Comparison of ENCODE assay signal across 1 cellular context in genomic region chr13:49371943-49372636, GRCh38.
TF ChIP-seq lines count a peak whose summit lies in the region.

No MANE protein-coding gene starts in this region.

TF ChIP-seq in HEK293, 187 proteins besides CTCF, POLR2A, EP300 and RAD21 (continued from another document and continues in another):
- TF ChIP-seq ZSCAN5A (tag by site-specific recombination; IDR thresholded peaks at IDR 0.05): no peak
- TF ChIP-seq, protein P1, sequence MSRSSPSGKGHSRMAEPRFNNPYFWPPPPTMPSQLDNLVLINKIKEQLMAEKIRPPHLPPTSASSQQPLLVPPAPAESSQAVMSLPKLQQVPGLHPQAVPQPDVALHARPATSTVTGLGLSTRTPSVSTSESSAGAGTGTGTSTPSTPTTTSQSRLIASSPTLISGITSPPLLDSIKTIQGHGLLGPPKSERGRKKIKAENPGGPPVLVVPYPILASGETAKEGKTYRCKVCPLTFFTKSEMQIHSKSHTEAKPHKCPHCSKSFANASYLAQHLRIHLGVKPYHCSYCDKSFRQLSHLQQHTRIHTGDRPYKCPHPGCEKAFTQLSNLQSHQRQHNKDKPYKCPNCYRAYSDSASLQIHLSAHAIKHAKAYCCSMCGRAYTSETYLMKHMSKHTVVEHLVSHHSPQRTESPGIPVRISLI (tag by site-specific recombination; IDR thresholded peaks at IDR 0.05): no peak
- no peak for TF ChIP-seq ZNF664 (tag by site-specific recombination; IDR thresholded peaks at IDR 0.05)
- no peak for TF ChIP-seq GLI4 (tag by site-specific recombination; IDR thresholded peaks at IDR 0.05)
- TF ChIP-seq ZNF623 (tag by site-specific recombination; IDR thresholded peaks at IDR 0.05): no peak
- no peak for TF ChIP-seq HOXC10 (CRISPR knock-in tag; IDR thresholded peaks at IDR 0.05)
- TF ChIP-seq ZNF549 (tag by site-specific recombination; IDR thresholded peaks at IDR 0.05): no peak
- no peak for TF ChIP-seq ZFP37 (tag by site-specific recombination; IDR thresholded peaks at IDR 0.05)
- TF ChIP-seq ZSCAN30 (tag by site-specific recombination; IDR thresholded peaks at IDR 0.05): peak; percentile 8; the same call in 1 of the 2 replicates
- TF ChIP-seq, protein P2, sequence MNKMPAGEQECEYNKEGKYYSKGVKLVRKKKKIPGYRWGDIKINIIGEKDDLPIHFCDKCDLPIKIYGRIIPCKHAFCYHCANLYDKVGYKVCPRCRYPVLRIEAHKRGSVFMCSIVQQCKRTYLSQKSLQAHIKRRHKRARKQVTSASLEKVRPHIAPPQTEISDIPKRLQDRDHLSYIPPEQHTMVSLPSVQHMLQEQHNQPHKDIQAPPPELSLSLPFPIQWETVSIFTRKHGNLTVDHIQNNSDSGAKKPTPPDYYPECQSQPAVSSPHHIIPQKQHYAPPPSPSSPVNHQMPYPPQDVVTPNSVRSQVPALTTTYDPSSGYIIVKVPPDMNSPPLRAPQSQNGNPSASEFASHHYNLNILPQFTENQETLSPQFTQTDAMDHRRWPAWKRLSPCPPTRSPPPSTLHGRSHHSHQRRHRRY (tag by site-specific recombination; IDR thresholded peaks at IDR 0.05): no peak
- peak; percentile 38; the same call in 1 of the 2 replicates for TF ChIP-seq ZBTB8A (tag by site-specific recombination; IDR thresholded peaks at IDR 0.05)
- TF ChIP-seq ZNF292 (tag by site-specific recombination; IDR thresholded peaks at IDR 0.05; ENCODE audit: borderline replicate concordance, low read depth): no peak
- TF ChIP-seq MZF1 (tag by site-specific recombination; IDR thresholded peaks at IDR 0.05; ENCODE audit: borderline replicate concordance): no peak
- TF ChIP-seq, protein P3, sequence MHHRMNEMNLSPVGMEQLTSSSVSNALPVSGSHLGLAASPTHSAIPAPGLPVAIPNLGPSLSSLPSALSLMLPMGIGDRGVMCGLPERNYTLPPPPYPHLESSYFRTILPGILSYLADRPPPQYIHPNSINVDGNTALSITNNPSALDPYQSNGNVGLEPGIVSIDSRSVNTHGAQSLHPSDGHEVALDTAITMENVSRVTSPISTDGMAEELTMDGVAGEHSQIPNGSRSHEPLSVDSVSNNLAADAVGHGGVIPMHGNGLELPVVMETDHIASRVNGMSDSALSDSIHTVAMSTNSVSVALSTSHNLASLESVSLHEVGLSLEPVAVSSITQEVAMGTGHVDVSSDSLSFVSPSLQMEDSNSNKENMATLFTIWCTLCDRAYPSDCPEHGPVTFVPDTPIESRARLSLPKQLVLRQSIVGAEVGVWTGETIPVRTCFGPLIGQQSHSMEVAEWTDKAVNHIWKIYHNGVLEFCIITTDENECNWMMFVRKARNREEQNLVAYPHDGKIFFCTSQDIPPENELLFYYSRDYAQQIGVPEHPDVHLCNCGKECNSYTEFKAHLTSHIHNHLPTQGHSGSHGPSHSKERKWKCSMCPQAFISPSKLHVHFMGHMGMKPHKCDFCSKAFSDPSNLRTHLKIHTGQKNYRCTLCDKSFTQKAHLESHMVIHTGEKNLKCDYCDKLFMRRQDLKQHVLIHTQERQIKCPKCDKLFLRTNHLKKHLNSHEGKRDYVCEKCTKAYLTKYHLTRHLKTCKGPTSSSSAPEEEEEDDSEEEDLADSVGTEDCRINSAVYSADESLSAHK (tag by site-specific recombination; IDR thresholded peaks at IDR 0.05): no peak
- no peak for TF ChIP-seq ZNF146 (tag by site-specific recombination; IDR thresholded peaks at IDR 0.05)
- no peak for TF ChIP-seq ZNF530 (tag by site-specific recombination; IDR thresholded peaks at IDR 0.05; ENCODE audit: low read depth)
- no peak for TF ChIP-seq ZNF404 (tag by site-specific recombination; IDR thresholded peaks at IDR 0.05)
- TF ChIP-seq TCF7L2 (IDR thresholded peaks at IDR 0.05; ENCODE audit: borderline replicate concordance, low read depth, low read length): peak; percentile 47
- TF ChIP-seq IKZF3 (tag by site-specific recombination; IDR thresholded peaks at IDR 0.05): no peak
- TF ChIP-seq ZNF341 (tag by site-specific recombination; IDR thresholded peaks at IDR 0.05; ENCODE audit: low read depth): no peak
- no peak for TF ChIP-seq ZNF629 (tag by site-specific recombination; IDR thresholded peaks at IDR 0.05)
- no peak for TF ChIP-seq ZNF555 (tag by site-specific recombination; conservative IDR thresholded peaks at IDR 0.05)
- no peak for TF ChIP-seq HOXA7 (CRISPR knock-in tag; IDR thresholded peaks at IDR 0.05; ENCODE audit: borderline replicate concordance)
- no peak for TF ChIP-seq GLIS1 (tag by site-specific recombination; IDR thresholded peaks at IDR 0.05)
- TF ChIP-seq, protein P4, sequence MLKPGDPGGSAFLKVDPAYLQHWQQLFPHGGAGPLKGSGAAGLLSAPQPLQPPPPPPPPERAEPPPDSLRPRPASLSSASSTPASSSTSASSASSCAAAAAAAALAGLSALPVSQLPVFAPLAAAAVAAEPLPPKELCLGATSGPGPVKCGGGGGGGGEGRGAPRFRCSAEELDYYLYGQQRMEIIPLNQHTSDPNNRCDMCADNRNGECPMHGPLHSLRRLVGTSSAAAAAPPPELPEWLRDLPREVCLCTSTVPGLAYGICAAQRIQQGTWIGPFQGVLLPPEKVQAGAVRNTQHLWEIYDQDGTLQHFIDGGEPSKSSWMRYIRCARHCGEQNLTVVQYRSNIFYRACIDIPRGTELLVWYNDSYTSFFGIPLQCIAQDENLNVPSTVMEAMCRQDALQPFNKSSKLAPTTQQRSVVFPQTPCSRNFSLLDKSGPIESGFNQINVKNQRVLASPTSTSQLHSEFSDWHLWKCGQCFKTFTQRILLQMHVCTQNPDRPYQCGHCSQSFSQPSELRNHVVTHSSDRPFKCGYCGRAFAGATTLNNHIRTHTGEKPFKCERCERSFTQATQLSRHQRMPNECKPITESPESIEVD (tag by site-specific recombination; IDR thresholded peaks at IDR 0.05): peak; percentile 53; the same call in 1 of the 2 replicates
- TF ChIP-seq, protein P5, sequence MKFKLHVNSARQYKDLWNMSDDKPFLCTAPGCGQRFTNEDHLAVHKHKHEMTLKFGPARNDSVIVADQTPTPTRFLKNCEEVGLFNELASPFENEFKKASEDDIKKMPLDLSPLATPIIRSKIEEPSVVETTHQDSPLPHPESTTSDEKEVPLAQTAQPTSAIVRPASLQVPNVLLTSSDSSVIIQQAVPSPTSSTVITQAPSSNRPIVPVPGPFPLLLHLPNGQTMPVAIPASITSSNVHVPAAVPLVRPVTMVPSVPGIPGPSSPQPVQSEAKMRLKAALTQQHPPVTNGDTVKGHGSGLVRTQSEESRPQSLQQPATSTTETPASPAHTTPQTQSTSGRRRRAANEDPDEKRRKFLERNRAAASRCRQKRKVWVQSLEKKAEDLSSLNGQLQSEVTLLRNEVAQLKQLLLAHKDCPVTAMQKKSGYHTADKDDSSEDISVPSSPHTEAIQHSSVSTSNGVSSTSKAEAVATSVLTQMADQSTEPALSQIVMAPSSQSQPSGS (tag by site-specific recombination; IDR thresholded peaks at IDR 0.05; ENCODE audit: low read depth): no peak
- TF ChIP-seq ZNF830 (tag by site-specific recombination; IDR thresholded peaks at IDR 0.05; ENCODE audit: low read depth): no peak
- TF ChIP-seq ZNF501 (tag by site-specific recombination; IDR thresholded peaks at IDR 0.05): no peak
- TF ChIP-seq, protein P6, sequence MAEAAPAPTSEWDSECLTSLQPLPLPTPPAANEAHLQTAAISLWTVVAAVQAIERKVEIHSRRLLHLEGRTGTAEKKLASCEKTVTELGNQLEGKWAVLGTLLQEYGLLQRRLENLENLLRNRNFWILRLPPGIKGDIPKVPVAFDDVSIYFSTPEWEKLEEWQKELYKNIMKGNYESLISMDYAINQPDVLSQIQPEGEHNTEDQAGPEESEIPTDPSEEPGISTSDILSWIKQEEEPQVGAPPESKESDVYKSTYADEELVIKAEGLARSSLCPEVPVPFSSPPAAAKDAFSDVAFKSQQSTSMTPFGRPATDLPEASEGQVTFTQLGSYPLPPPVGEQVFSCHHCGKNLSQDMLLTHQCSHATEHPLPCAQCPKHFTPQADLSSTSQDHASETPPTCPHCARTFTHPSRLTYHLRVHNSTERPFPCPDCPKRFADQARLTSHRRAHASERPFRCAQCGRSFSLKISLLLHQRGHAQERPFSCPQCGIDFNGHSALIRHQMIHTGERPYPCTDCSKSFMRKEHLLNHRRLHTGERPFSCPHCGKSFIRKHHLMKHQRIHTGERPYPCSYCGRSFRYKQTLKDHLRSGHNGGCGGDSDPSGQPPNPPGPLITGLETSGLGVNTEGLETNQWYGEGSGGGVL (tag by site-specific recombination; IDR thresholded peaks at IDR 0.05): no peak
- TF ChIP-seq, protein P7, sequence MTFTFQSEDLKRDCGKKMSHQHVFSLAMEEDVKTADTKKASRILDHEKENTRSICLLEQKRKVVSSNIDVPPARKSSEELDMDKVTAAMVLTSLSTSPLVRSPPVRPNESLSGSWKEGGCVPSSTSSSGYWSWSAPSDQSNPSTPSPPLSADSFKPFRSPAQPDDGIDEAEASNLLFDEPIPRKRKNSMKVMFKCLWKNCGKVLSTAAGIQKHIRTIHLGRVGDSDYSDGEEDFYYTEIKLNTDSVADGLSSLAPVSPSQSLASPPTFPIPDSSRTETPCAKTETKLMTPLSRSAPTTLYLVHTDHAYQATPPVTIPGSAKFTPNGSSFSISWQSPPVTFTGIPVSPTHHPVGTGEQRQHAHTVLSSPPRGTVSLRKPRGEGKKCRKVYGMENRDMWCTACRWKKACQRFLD (tag by site-specific recombination; IDR thresholded peaks at IDR 0.05): no peak
- TF ChIP-seq ZNF169 (tag by site-specific recombination; IDR thresholded peaks at IDR 0.05): no peak
- no peak for TF ChIP-seq ZNF157 (tag by site-specific recombination; IDR thresholded peaks at IDR 0.05)
- TF ChIP-seq ZNF518A (tag by site-specific recombination; conservative IDR thresholded peaks at IDR 0.05; ENCODE audit: low read depth): no peak
- no peak for TF ChIP-seq KLF7 (tag by site-specific recombination; IDR thresholded peaks at IDR 0.05; ENCODE audit: borderline replicate concordance)
- TF ChIP-seq ZNF48 (tag by site-specific recombination; IDR thresholded peaks at IDR 0.05): no peak
- no peak for TF ChIP-seq ZNF16 (tag by site-specific recombination; IDR thresholded peaks at IDR 0.05; ENCODE audit: low read depth)
- TF ChIP-seq HIC1 (tag by site-specific recombination; IDR thresholded peaks at IDR 0.05): peak; percentile 68
- TF ChIP-seq ZNF155 (tag by site-specific recombination; IDR thresholded peaks at IDR 0.05): no peak
